In the genomic region with DNA sequence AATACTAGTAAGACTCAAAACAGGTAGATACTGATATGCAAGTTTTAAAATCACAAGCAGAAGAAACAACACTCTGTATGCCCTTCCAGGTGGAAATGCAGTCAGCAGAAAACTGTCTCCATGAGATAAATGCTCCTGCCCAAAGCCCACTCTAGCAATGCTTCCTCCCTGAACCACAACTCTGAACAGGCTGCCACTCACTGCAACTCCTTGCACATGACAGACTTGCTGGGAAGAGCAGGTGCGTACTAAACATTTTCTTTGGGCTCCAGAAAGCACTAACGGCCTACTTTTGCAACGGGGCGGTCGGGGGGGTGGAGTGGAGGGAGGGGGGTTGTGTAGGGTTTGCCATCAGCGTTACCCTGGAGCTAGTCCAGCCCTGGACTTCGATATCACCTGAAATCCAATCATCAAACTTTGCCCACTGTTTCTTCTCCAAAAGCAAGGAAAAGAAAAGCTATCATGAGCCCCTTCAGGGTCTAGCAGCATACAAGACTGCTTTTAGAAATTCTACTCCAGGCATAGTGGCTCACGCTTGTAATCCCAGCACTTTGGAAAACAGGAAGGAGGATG, we compare ENCODE assay signal across 12 cellular contexts. TPM values are rescaled to one million over a fixed set of nuclear protein-coding genes. Genes with fewer than 3 reads are reported as not detected.
DNase-seq lines count a peak whose midpoint lies in the region; ATAC-seq, FAIRE-seq and TF ChIP-seq lines count a peak whose summit lies in the region.
"Had no signal": no experiment of that assay in that cellular context is flagged by ENCODE, and none has a peak within 500 bp of the region (broad histone marks: within the 10 kb centered on the region; RNA-seq: fewer than 3 reads in every experiment).

No MANE protein-coding gene starts in this region.

- H3K27me3 Mint-ChIP-seq in CD4-positive, CD25-positive, alpha-beta regulatory T cell, result no peaks in the 10 kb centered on the region
- H3K27me3 Mint-ChIP-seq in HFFc6 (ENCODE audit: insufficient read depth) (peaks cover 6% of the 10 kb centered on the region), astrocyte (ENCODE audit: low read depth, unreplicated experiment) (no peaks in the 10 kb centered on the region), neural crest cell (ENCODE audit: low read depth) (no peaks in the 10 kb centered on the region)
- H3K27me3 Mint-ChIP-seq: stimulated activated naive B cell treated with anti-CD40 and anti-IgM and Interleukin-4, amounts not matched to agents 10 μg/mL and 1 μg/mL and 100 μg/mL, for 72 hours had no signal

- no peak for ATAC-seq in CD4-positive, CD25-positive, alpha-beta regulatory T cell (ENCODE audit: low read depth in 2 of 2)
- ATAC-seq in HG03521 (IDR thresholded peaks at IDR 0.05; ENCODE audit: unreplicated experiment), result no peak

- peak overlapping the region; percentile 26 to 89 (median 85) for H3K27ac Mint-ChIP-seq in CD4-positive, CD25-positive, alpha-beta regulatory T cell
- H3K27ac Mint-ChIP-seq in HFFc6 (peak overlapping the region; percentile 30), astrocyte (ENCODE audit: unreplicated experiment) (peak overlapping the region; percentile 66), neural crest cell (ENCODE audit: unreplicated experiment) (no peak overlapping the region)

- FAIRE-seq in astrocyte (lab: Jason Lieb, UNC), result no peak
- FAIRE-seq: G401.6 had no signal

- H3K27ac ChIP-seq in CD4-positive, CD25-positive, alpha-beta regulatory T cell (ENCODE audit: insufficient read depth, low read length, poor library complexity, severe bottlenecking), result peak overlapping the region; percentile 33
- no peak overlapping the region for H3K27ac ChIP-seq in astrocyte (ENCODE audit: low read depth, low read length)

- peaks cover 58 to 95% (median 75%) of the 10 kb centered on the region in 4 donors for H3K4me1 Mint-ChIP-seq in CD4-positive, CD25-positive, alpha-beta regulatory T cell
- H3K4me1 Mint-ChIP-seq in HFFc6 (ENCODE audit: low read depth) (peaks cover 92% of the 10 kb centered on the region), astrocyte (ENCODE audit: low read depth, unreplicated experiment) (peaks cover 85% of the 10 kb centered on the region), neural crest cell (peaks cover 76% of the 10 kb centered on the region)

- peaks cover 3% of the 10 kb centered on the region for H3K36me3 Mint-ChIP-seq in CD4-positive, CD25-positive, alpha-beta regulatory T cell
- H3K36me3 Mint-ChIP-seq in HFFc6 (ENCODE audit: low read depth), result peaks cover 9% of the 10 kb centered on the region
- peaks cover 4% of the 10 kb centered on the region for H3K36me3 Mint-ChIP-seq in astrocyte (ENCODE audit: low read depth, unreplicated experiment)
- no peaks in the 10 kb centered on the region for H3K36me3 Mint-ChIP-seq in neural crest cell (ENCODE audit: low read depth)

- no peak for DNase-seq in CD4-positive, CD25-positive, alpha-beta regulatory T cell
- no peak for DNase-seq in HFFc6
- no peak for DNase-seq in astrocyte (ENCODE audit: low read depth)
- DNase-seq in neural crest cell (ENCODE audit: low read depth, low spot score), result no peak
- DNase-seq in ACHN, result no peak
- no peak for DNase-seq in HuH-7.5 (ENCODE audit: low spot score)
- DNase-seq in anterior cingulate cortex (lab: John Stamatoyannopoulos, UW), result no peak
- DNase-seq: NCI-H446 treated with DMSO at 0.1 percent for 48 hours; stimulated activated naive B cell treated with anti-CD40 and anti-IgM and Interleukin-4, amounts not matched to agents 10 μg/mL and 1 μg/mL and 100 μg/mL, for 72 hours had no signal

- peaks cover 100% of the 10 kb centered on the region for H3K79me2 ChIP-seq in astrocyte (ENCODE audit: insufficient read depth, low read length)

- H2AFZ ChIP-seq in astrocyte (ENCODE audit: low read depth, low read length), result no peak overlapping the region

- H3K4me3 Mint-ChIP-seq in CD4-positive, CD25-positive, alpha-beta regulatory T cell, result peak overlapping the region; percentile 61 to 85 (median 80)
- H3K4me3 Mint-ChIP-seq in HFFc6 (no peak overlapping the region), astrocyte (ENCODE audit: unreplicated experiment) (no peak overlapping the region), neural crest cell (peak overlapping the region; percentile 68)
- H3K4me3 Mint-ChIP-seq: T-helper 1 cell treated with Interleukin-12 subunit alpha and Interleukin-12 subunit beta and Interleukin-4 antibody, amounts not matched to agents 30 μg/mL and 1 μg/mL, for 36 hours had no signal

- no peak for TF ChIP-seq CTCF in HFFc6 (IDR thresholded peaks at IDR 0.05)
- TF ChIP-seq CTCF in astrocyte (IDR thresholded peaks at IDR 0.05; ENCODE audit: insufficient read depth, low read depth, low read length), result no peak
- TF ChIP-seq CTCF in neural crest cell (conservative IDR thresholded peaks at IDR 0.05), result no peak

- H3K27me3 ChIP-seq in CD4-positive, CD25-positive, alpha-beta regulatory T cell (ENCODE audit: control insufficient read depth, insufficient read depth, low read length), result no peaks in the 10 kb centered on the region
- no peaks in the 10 kb centered on the region for H3K27me3 ChIP-seq in astrocyte (ENCODE audit: insufficient read depth, low read length)

- H3K4me1 ChIP-seq in CD4-positive, CD25-positive, alpha-beta regulatory T cell (ENCODE audit: control insufficient read depth, insufficient read depth, low read length, poor library complexity, severe bottlenecking), result peaks cover 99% of the 10 kb centered on the region
- H3K4me1 ChIP-seq in astrocyte (ENCODE audit: insufficient read depth, low read length), result peaks cover 31% of the 10 kb centered on the region

- peak overlapping the region; percentile 49 for H3K4me3 ChIP-seq in CD4-positive, CD25-positive, alpha-beta regulatory T cell (ENCODE audit: low read depth, low read length)
- H3K4me3 ChIP-seq in astrocyte (ENCODE audit: insufficient read depth, low read depth, low read length), result no peak overlapping the region

- no peak overlapping the region for H3K9ac ChIP-seq in astrocyte (ENCODE audit: low read length)

- in situ Hi-C loops in ACHN (cut with HindIII; ENCODE audit: low pct_ligation_motif_present, low pct_unique_long_range_greater_than_20kb, low sequenced_read_pairs), result no loop called here

- H4K20me1 ChIP-seq in astrocyte (ENCODE audit: insufficient read depth, low read length), result peaks cover 97% of the 10 kb centered on the region

- no peaks in the 10 kb centered on the region for H3K9me3 Mint-ChIP-seq in CD4-positive, CD25-positive, alpha-beta regulatory T cell
- H3K9me3 Mint-ChIP-seq in HFFc6, result no peaks in the 10 kb centered on the region
- peaks cover 2% of the 10 kb centered on the region for H3K9me3 Mint-ChIP-seq in astrocyte (ENCODE audit: unreplicated experiment)
- no peaks in the 10 kb centered on the region for H3K9me3 Mint-ChIP-seq in neural crest cell
- H3K9me3 Mint-ChIP-seq: stimulated activated naive B cell treated with anti-CD40 and anti-IgM and Interleukin-4, amounts not matched to agents 10 μg/mL and 1 μg/mL and 100 μg/mL, for 72 hours; T-helper 1 cell treated with Interleukin-12 subunit alpha and Interleukin-12 subunit beta and Interleukin-4 antibody, amounts not matched to agents 30 μg/mL and 1 μg/mL, for 36 hours had no signal

- H3K9me3 ChIP-seq in CD4-positive, CD25-positive, alpha-beta regulatory T cell (ENCODE audit: control insufficient read depth in 2 of 2, low read length in 2 of 2), result no peaks in the 10 kb centered on the region
- no peaks in the 10 kb centered on the region for H3K9me3 ChIP-seq in astrocyte (ENCODE audit: insufficient read depth, low read depth, low read length)

- no peaks in the 10 kb centered on the region for H3K36me3 ChIP-seq in CD4-positive, CD25-positive, alpha-beta regulatory T cell (ENCODE audit: control insufficient read depth, insufficient read depth, low read length)
- H3K36me3 ChIP-seq in astrocyte (ENCODE audit: insufficient read depth, low read length), result no peaks in the 10 kb centered on the region

- peak overlapping the region; percentile 40 for H3K4me2 ChIP-seq in astrocyte (ENCODE audit: low read length)

RNA-seq across cellular contexts. Expression of gene ANKRD11, which starts 46.1 kb away (rescaled TPM):
- total RNA-seq in CD4-positive, CD25-positive, alpha-beta regulatory T cell, result 323 TPM
- polyA plus RNA-seq in CD4-positive, CD25-positive, alpha-beta regulatory T cell, result 10 to 100 TPM in 3 of 4 donors, 1 to 10 TPM in 1; 8.7 to 19.4 (median 14.3) TPM
- 100 to 1,000 TPM; 110 to 120 (median 116) TPM for total RNA-seq in HFFc6 (2021; fragmentation: NEBNext Ultra II Directional; extraction: Animal tissue kit (Norgen Biotek cat#: 25700))
- total RNA-seq in astrocyte, result 213 TPM in 2 replicates
- total RNA-seq in neural crest cell, result 144 and 164 TPM in 2 replicates

Comparison
In these comparisons a context has a peak if more than half of its experiments do, and no peak if none do; other contexts are left out.
1. H3K4me3 Mint-ChIP-seq: peak in CD4-positive, CD25-positive, alpha-beta regulatory T cell (4 of 4) and neural crest cell (single experiment); none in HFFc6 (single experiment) and astrocyte (single experiment).